ENCODE assay signal across 8 cellular contexts in the genomic region with DNA sequence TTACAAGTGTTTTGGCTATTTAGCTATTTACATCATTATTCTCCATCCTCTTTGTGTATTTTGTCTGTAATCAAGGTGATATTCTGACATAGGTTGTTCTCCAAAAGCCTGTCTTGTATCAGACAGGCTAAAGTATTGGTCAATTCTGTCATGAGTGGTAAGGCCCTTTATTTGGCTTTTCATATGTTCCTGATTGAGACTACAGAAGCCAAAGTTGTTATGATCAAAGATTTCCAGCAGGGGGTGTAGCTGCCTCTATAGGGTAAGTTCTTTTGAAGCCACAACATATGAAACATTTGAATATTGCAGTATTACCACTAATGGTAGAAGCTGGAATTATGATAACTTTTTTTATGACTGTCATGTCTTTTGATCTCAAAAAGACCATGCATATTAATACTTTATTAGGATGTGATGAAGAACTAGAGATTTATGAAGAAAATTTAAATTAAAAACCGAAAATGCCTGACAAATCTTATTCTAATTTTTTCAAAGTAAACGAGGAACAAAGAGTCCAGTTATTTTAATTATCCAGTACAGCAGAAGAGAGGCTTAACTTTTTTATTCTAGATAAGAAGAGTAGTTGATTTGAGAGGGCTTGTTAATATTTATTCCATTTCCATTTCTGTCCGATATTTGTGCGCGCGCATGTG. TPM values are rescaled to one million over a fixed set of nuclear protein-coding genes. Genes with fewer than 3 reads are reported as not detected.
DNase-seq lines count a peak whose midpoint lies in the region; ATAC-seq and TF ChIP-seq lines count a peak whose summit lies in the region.

No MANE protein-coding gene starts in this region.

- no peaks in the 10 kb centered on the region for H3K27me3 Mint-ChIP-seq in CD4-positive, alpha-beta T cell
- H3K27me3 Mint-ChIP-seq in MCF 10A (ENCODE audit: insufficient read depth, unreplicated experiment): no peaks in the 10 kb centered on the region

- H3K4me3 Mint-ChIP-seq in CD4-positive, alpha-beta T cell: peak overlapping the region; percentile 69
- H3K4me3 Mint-ChIP-seq in MCF 10A (ENCODE audit: unreplicated experiment): no peak overlapping the region

- no peaks in the 10 kb centered on the region for H3K9me3 ChIP-seq in CD4-positive, alpha-beta T cell (ENCODE audit: control insufficient read depth, low read length)

- peak overlapping the region; percentile 18 for H3K27ac Mint-ChIP-seq in CD4-positive, alpha-beta T cell
- peak overlapping the region; percentile 21 for H3K27ac Mint-ChIP-seq in MCF 10A (ENCODE audit: low read depth, unreplicated experiment)

- CTCF ChIA-PET in CD4-positive, alpha-beta T cell (lab: Charles Lee): interaction anchor here (0.7 to 3.8 kb wide), 16 partner anchors 14 to 1527 kb away, joined by 3 to 41 read pairs (median 4); partner anchors contain the start of gene RNU6-8
- CTCF ChIA-PET in MCF 10A (lab: Yijun Ruan, JAX): interaction anchor here (0.5 to 3.4 kb wide), 30 partner anchors 10 to 648 kb away, joined by 3 to 40 read pairs (median 3); no protein-coding TSS in a partner anchor

- TF ChIP-seq CTCF in CD4-positive, alpha-beta T cell (IDR thresholded peaks at IDR 0.05): peak; percentile 79
- peak; percentile 50 for TF ChIP-seq CTCF in MCF 10A (IDR thresholded peaks at IDR 0.05; ENCODE audit: unreplicated experiment)

- DNase-seq in CD4-positive, alpha-beta T cell: peak in 7 of 10 experiments; percentile 5 to 51 (median 35)
- peak; percentile 67 for DNase-seq in MV-4-11 (lab: John Stamatoyannopoulos, UW)
- peak; percentile 81 for DNase-seq in SHP77 treated with DMSO at 0.1 percent for 48 hours (lab: John Stamatoyannopoulos, UW)
- peak; percentile 87 for DNase-seq in MCF 10A (ENCODE audit: unreplicated experiment)
- peak; percentile 24 to 30 for DNase-seq in left colon
- DNase-seq in stimulated activated naive CD8-positive, alpha-beta T cell treated with anti-CD3 and anti-CD28 coated beads, Interleukin-15, Interleukin-2, amounts not matched to agents 100 U/mL and 50 U/mL, for 24 hours: peak; percentile 36

- no TSS peak for BruUV-seq in MCF 10A (replicated peaks; lab: Mats Ljungman, UMichigan)

- H3K27me3 ChIP-seq in CD4-positive, alpha-beta T cell (ENCODE audit: control insufficient read depth, insufficient read depth, low read length): no peaks in the 10 kb centered on the region

- POLR2A ChIA-PET in CD4-positive, alpha-beta T cell (lab: Charles Lee): interaction anchor here (1.3 to 1.8 kb wide), 3 partner anchors 130 to 181 kb away, joined by 7 to 8 read pairs (median 8); partner anchors contain the start of gene RNU6-8
- POLR2A ChIA-PET in MCF 10A (lab: Yijun Ruan, JAX): interaction anchor here (0.7 to 4.6 kb wide), 17 partner anchors 8 to 486 kb away, joined by 3 to 107 read pairs (median 4); partner anchors contain the start of gene RNU6-8

- H3K4me1 Mint-ChIP-seq in CD4-positive, alpha-beta T cell (ENCODE audit: low read depth): peaks cover 24% of the 10 kb centered on the region
- H3K4me1 Mint-ChIP-seq in MCF 10A (ENCODE audit: insufficient read depth, unreplicated experiment): peaks cover 11% of the 10 kb centered on the region

- ATAC-seq in CD4-positive, alpha-beta T cell (ENCODE audit: poor library complexity): peak; percentile 19
- ATAC-seq in GM18868 (IDR thresholded peaks at IDR 0.05; ENCODE audit: unreplicated experiment): peak; percentile 32
- no peak for ATAC-seq in left colon
- ATAC-seq in stimulated activated naive CD8-positive, alpha-beta T cell treated with anti-CD3 and anti-CD28 coated beads, Interleukin-15, Interleukin-2, amounts not matched to agents 100 U/mL and 50 U/mL, for 24 hours: no peak
- ATAC-seq in GM18520 (IDR thresholded peaks at IDR 0.05; ENCODE audit: unreplicated experiment): no peak

- intact Hi-C loops in CD4-positive, alpha-beta T cell (cut with DNase I, micrococcal nuclease): loop anchor here (1.0 to 5.0 kb wide), 5 partner anchors 139 to 656 kb away; no protein-coding TSS in a partner anchor
- intact Hi-C loops in MCF 10A (cut with micrococcal nuclease): loop anchor here (1.0 to 10.0 kb wide), 8 partner anchors 139 to 619 kb away; partner anchors contain the start of gene DTD2
- intact Hi-C loops in left colon (cut with DNase I, micrococcal nuclease): loop anchor here in 1 of 2 donors (5.0 to 10.0 kb wide), 3 partner anchors 139 to 401 kb away; no protein-coding TSS in a partner anchor

- no peak overlapping the region for H3K27ac ChIP-seq in CD4-positive, alpha-beta T cell (ENCODE audit: low read depth, low read length)

- H3K36me3 Mint-ChIP-seq in CD4-positive, alpha-beta T cell (ENCODE audit: low read depth): peaks cover 11% of the 10 kb centered on the region
- H3K36me3 Mint-ChIP-seq in MCF 10A (ENCODE audit: insufficient read depth, unreplicated experiment): peaks cover 9% of the 10 kb centered on the region

- H3K9me3 Mint-ChIP-seq in CD4-positive, alpha-beta T cell: no peaks in the 10 kb centered on the region
- peaks cover 8% of the 10 kb centered on the region for H3K9me3 Mint-ChIP-seq in MCF 10A (ENCODE audit: unreplicated experiment)

RNA-seq across cellular contexts. Expression of gene ARHGAP5, which starts 3.4 kb away (rescaled TPM):
- 10 to 100 TPM; 68.5 to 72.5 TPM for total RNA-seq in CD4-positive, alpha-beta T cell
- total RNA-seq in MCF 10A (2022) (100 TPM in 2 replicates), left colon (100 to 1,000 TPM; 110 to 133 TPM)

Comparison
In these comparisons a context has a peak if more than half of its experiments do, and no peak if none do; other contexts are left out.
1. ATAC-seq: peak in CD4-positive, alpha-beta T cell (single experiment) and GM18868 (single experiment); none in left colon (single experiment), stimulated activated naive CD8-positive, alpha-beta T cell treated with anti-CD3 and anti-CD28 coated beads, Interleukin-15, Interleukin-2, amounts not matched to agents 100 U/mL and 50 U/mL, for 24 hours (single experiment) and GM18520 (single experiment).
2. DNase-seq: peak in every context shown above with its lines; median percentile 87 in MCF 10A; 81 in SHP77 treated with DMSO at 0.1 percent for 48 hours; 67 in MV-4-11; 36 in stimulated activated naive CD8-positive, alpha-beta T cell treated with anti-CD3 and anti-CD28 coated beads, Interleukin-15, Interleukin-2, amounts not matched to agents 100 U/mL and 50 U/mL, for 24 hours; 35 in CD4-positive, alpha-beta T cell; 27 in left colon.